Comparison of ENCODE assay signal across 8 cellular contexts in genomic region chr17:81222906-81223757, GRCh38. TPM values are rescaled to one million over a fixed set of nuclear protein-coding genes. Genes with fewer than 3 reads are reported as not detected.
DNase-seq lines count a peak whose midpoint lies in the region; ATAC-seq and TF ChIP-seq lines count a peak whose summit lies in the region.

TSS of gene CEP131 (minus strand) at chr17:81222965. CDS start at chr17:81220056, 2,909 bp downstream.

- peak within 1 kb of the TSS; percentile 62 for H3K27ac Mint-ChIP-seq in T-helper 1 cell treated with Interleukin-12 subunit alpha and Interleukin-12 subunit beta and Interleukin-4 antibody, amounts not matched to agents 30 μg/mL and 1 μg/mL, for 36 hours
- H3K27ac Mint-ChIP-seq in progenitor cell of endocrine pancreas: peak within 1 kb of the TSS; percentile 76

- 2% methylated on average over 79 of the region's 79 CpGs for WGBS in urinary bladder

- H3K27me3 ChIP-seq in left ventricle myocardium inferior (ENCODE audit: low read depth): no peaks in the 10 kb centered on the region

- H3K4me3 ChIP-seq in left ventricle myocardium inferior: peak within 1 kb of the TSS; percentile 89
- peak within 1 kb of the TSS; percentile 88 for H3K4me3 ChIP-seq in urinary bladder (ENCODE audit: low read depth, low read length)

- peak; percentile 97 for ATAC-seq in HG02938 (IDR thresholded peaks at IDR 0.05; ENCODE audit: unreplicated experiment)

- peak within 1 kb of the TSS; percentile 41 for H3K27ac ChIP-seq in left ventricle myocardium inferior (replicated peaks)
- no peak within 1 kb of the TSS for H3K27ac ChIP-seq in urinary bladder (ENCODE audit: low read depth)

- H3K36me3 Mint-ChIP-seq in T-helper 1 cell treated with Interleukin-12 subunit alpha and Interleukin-12 subunit beta and Interleukin-4 antibody, amounts not matched to agents 30 μg/mL and 1 μg/mL, for 36 hours (ENCODE audit: low read depth): peaks cover 3% of the 10 kb centered on the region
- peaks cover 1% of the 10 kb centered on the region for H3K36me3 Mint-ChIP-seq in progenitor cell of endocrine pancreas (ENCODE audit: insufficient read depth)

- peaks cover 4% of the 10 kb centered on the region for H3K27me3 Mint-ChIP-seq in T-helper 1 cell treated with Interleukin-12 subunit alpha and Interleukin-12 subunit beta and Interleukin-4 antibody, amounts not matched to agents 30 μg/mL and 1 μg/mL, for 36 hours (ENCODE audit: low read depth)
- H3K27me3 Mint-ChIP-seq in progenitor cell of endocrine pancreas: no peaks in the 10 kb centered on the region

- DNase-seq in NCI-H1694 treated with DMSO at 0.1 percent for 48 hours (lab: John Stamatoyannopoulos, UW) (peak; percentile 94), amniotic stem cell (lab: John Stamatoyannopoulos, UW) (peak; percentile 96), left ventricle myocardium inferior (peak; percentile 100), progenitor cell of endocrine pancreas (ENCODE audit: low spot score, unreplicated experiment) (peak; percentile 98)

- TF ChIP-seq CTCF in left ventricle myocardium inferior (IDR thresholded peaks at IDR 0.05; ENCODE audit: borderline replicate concordance) (no peak), progenitor cell of endocrine pancreas (IDR thresholded peaks at IDR 0.05; ENCODE audit: unreplicated experiment) (no peak)

- no peaks in the 10 kb centered on the region for H3K9me3 Mint-ChIP-seq in T-helper 1 cell treated with Interleukin-12 subunit alpha and Interleukin-12 subunit beta and Interleukin-4 antibody, amounts not matched to agents 30 μg/mL and 1 μg/mL, for 36 hours
- no peaks in the 10 kb centered on the region for H3K9me3 Mint-ChIP-seq in progenitor cell of endocrine pancreas (ENCODE audit: low read depth)

- H3K36me3 ChIP-seq in left ventricle myocardium inferior (peaks cover 13% of the 10 kb centered on the region), urinary bladder (ENCODE audit: insufficient read depth) (no peaks in the 10 kb centered on the region)

- peak within 1 kb of the TSS; percentile 78 for H3K4me3 Mint-ChIP-seq in T-helper 1 cell treated with Interleukin-12 subunit alpha and Interleukin-12 subunit beta and Interleukin-4 antibody, amounts not matched to agents 30 μg/mL and 1 μg/mL, for 36 hours
- peak within 1 kb of the TSS; percentile 74 for H3K4me3 Mint-ChIP-seq in progenitor cell of endocrine pancreas (ENCODE audit: low read depth)

- H3K9me3 ChIP-seq in left ventricle myocardium inferior (replicated peaks): peaks cover 8% of the 10 kb centered on the region

- peak; percentile 63 for TF ChIP-seq POLR2A in GM15510 (IDR thresholded peaks at IDR 0.05; ENCODE audit: borderline replicate concordance, extremely low read depth, insufficient read length)

- peaks cover 26% of the 10 kb centered on the region for H3K4me1 ChIP-seq in left ventricle myocardium inferior
- no peaks in the 10 kb centered on the region for H3K4me1 ChIP-seq in urinary bladder (ENCODE audit: insufficient read depth)

- intact Hi-C loops in left ventricle myocardium inferior (cut with micrococcal nuclease): no loop called here

- peaks cover 15% of the 10 kb centered on the region for H3K4me1 Mint-ChIP-seq in T-helper 1 cell treated with Interleukin-12 subunit alpha and Interleukin-12 subunit beta and Interleukin-4 antibody, amounts not matched to agents 30 μg/mL and 1 μg/mL, for 36 hours (ENCODE audit: low read depth)
- H3K4me1 Mint-ChIP-seq in progenitor cell of endocrine pancreas (ENCODE audit: low read depth): peaks cover 7% of the 10 kb centered on the region

RNA-seq across cellular contexts. Expression of gene CEP131, which starts in this region (rescaled TPM):
- 7.6 TPM for total RNA-seq in left ventricle myocardium inferior
- 33.2 and 35.0 TPM in 2 replicates for total RNA-seq in progenitor cell of endocrine pancreas
- total RNA-seq in urinary bladder: 5.9 TPM
- 10.8 TPM for polyA plus RNA-seq in urinary bladder
